Comparison of ENCODE assay signal across 12 cellular contexts in the genomic region with DNA sequence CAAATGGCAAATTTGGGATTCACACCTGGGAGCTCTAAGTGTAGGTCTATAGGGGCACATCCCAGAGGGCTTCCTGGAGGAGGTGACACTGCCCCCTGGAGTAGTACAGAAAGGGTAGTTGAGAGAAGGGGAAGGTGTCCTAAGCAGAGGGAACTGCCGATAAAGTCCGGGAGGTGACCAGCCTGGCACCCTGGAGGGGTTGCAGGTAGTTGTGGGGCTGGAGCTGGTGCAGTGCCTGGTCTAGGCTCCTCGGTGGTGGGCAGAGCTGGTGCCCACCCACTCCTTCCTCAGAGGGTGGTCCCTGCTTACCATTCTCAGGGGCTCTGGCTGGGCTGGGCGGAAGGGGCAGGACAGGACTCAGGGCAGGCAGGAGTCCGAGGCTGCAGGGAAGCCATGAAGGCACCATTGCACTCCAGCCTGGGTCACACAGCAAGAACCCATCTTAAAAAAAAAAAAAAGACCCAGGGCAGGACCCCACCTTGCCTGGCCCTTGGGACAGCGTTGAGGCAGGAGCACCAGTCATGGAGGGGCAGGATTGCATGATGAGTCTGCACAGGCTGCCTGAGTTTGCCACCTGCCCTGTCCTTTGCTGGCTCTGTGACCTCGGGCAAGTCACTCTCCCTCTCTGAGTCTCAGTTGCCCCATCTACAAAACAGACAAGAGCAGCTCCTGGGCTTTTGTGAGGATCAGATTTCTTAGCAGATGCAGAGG. TPM values are rescaled to one million over a fixed set of nuclear protein-coding genes. Genes with fewer than 3 reads are reported as not detected.
A peak's percentile ranks its signal among the peaks of the same experiment; 100 is the strongest.
DNase-seq lines count a peak whose midpoint lies in the region; ATAC-seq and TF ChIP-seq lines count a peak whose summit lies in the region.
"Had no signal": no experiment of that assay in that cellular context is flagged by ENCODE, and none has a peak within 500 bp of the region (broad histone marks: within the 10 kb centered on the region; RNA-seq: fewer than 3 reads in every experiment).

No MANE protein-coding gene starts in this region.

- H2AFZ ChIP-seq in ACC112 (ENCODE audit: low read length, unreplicated experiment): peak overlapping the region; percentile 52
- peak overlapping the region; percentile 66 for H2AFZ ChIP-seq in DND-41 (ENCODE audit: low read depth, low read length)

- ATAC-seq in DND-41 (ENCODE audit: insufficient read depth, low read depth): no peak
- ATAC-seq in activated CD8-positive, alpha-beta memory T cell treated with anti-CD3 and anti-CD28 coated beads, Interleukin-2, amount 10 ng/mL, durations not matched to agents 7 days and 5 days: peak; percentile 14
- ATAC-seq in GM18909 (IDR thresholded peaks at IDR 0.05; ENCODE audit: poor library complexity, unreplicated experiment): no peak

- no peaks in the 10 kb centered on the region for H3K9me3 Mint-ChIP-seq in activated CD8-positive, alpha-beta memory T cell treated with anti-CD3 and anti-CD28 coated beads, Interleukin-2, amount 10 ng/mL, durations not matched to agents 7 days and 5 days (ENCODE audit: low read depth)

- 0 out of 2 replicates have a peak overlapping the region, but pooled peaks have one; percentile 13 for H3K4me2 ChIP-seq in DND-41 (ENCODE audit: insufficient read depth, low read length)

- no peaks in the 10 kb centered on the region for H3K79me2 ChIP-seq in ACC112 (ENCODE audit: control insufficient read depth, insufficient read depth, low read length, unreplicated experiment)
- H3K79me2 ChIP-seq in DND-41 (ENCODE audit: insufficient read depth, low read length): no peaks in the 10 kb centered on the region

- H3K4me1 ChIP-seq in ACC112 (ENCODE audit: control insufficient read depth, insufficient read depth, low read length, unreplicated experiment): peaks cover 17% of the 10 kb centered on the region
- H3K4me1 ChIP-seq in DND-41 (ENCODE audit: insufficient read depth, low read length): peaks cover 40% of the 10 kb centered on the region
- H3K4me1 ChIP-seq in mesodermal cell (ENCODE audit: control insufficient read depth, insufficient read depth, low read length, poor library complexity, severe bottlenecking): peaks cover 9% of the 10 kb centered on the region
- H3K4me1 ChIP-seq: ascending aorta, Caco-2, right atrium auricular region had no signal

- peaks cover 42% of the 10 kb centered on the region for H3K4me1 Mint-ChIP-seq in activated CD8-positive, alpha-beta memory T cell treated with anti-CD3 and anti-CD28 coated beads, Interleukin-2, amount 10 ng/mL, durations not matched to agents 7 days and 5 days

- no peaks in the 10 kb centered on the region for H3K36me3 ChIP-seq in ACC112 (ENCODE audit: insufficient read depth, low read length)
- no peaks in the 10 kb centered on the region for H3K36me3 ChIP-seq in DND-41 (ENCODE audit: insufficient read depth, low read length)
- H3K36me3 ChIP-seq in mesodermal cell (ENCODE audit: control insufficient read depth, insufficient read depth, low read length): no peaks in the 10 kb centered on the region
- H3K36me3 ChIP-seq: ascending aorta, right atrium auricular region had no signal

- H3K9me3 ChIP-seq in DND-41 (ENCODE audit: insufficient read depth, low read length, severe bottlenecking): no peaks in the 10 kb centered on the region
- H3K9me3 ChIP-seq in mesodermal cell (ENCODE audit: control insufficient read depth, low read length): no peaks in the 10 kb centered on the region
- H3K9me3 ChIP-seq: ascending aorta, Caco-2, right atrium auricular region had no signal

- H3K4me3 Mint-ChIP-seq in activated CD8-positive, alpha-beta memory T cell treated with anti-CD3 and anti-CD28 coated beads, Interleukin-2, amount 10 ng/mL, durations not matched to agents 7 days and 5 days: no peak overlapping the region

- CTCF ChIA-PET in activated CD8-positive, alpha-beta memory T cell treated with anti-CD3 and anti-CD28 coated beads, Interleukin-2, amount 10 ng/mL, durations not matched to agents 7 days and 5 days (lab: Charles Lee): interaction anchor here (0.8 to 2.1 kb wide), 6 partner anchors 14 to 84 kb away, joined by 3 to 11 read pairs (median 3); no protein-coding TSS in a partner anchor

- H3K27me3 ChIP-seq in ACC112 (ENCODE audit: insufficient read depth, low read length) (no peaks in the 10 kb centered on the region), DND-41 (ENCODE audit: insufficient read depth, low read length, poor library complexity) (no peaks in the 10 kb centered on the region)
- H3K27me3 ChIP-seq: ascending aorta, right atrium auricular region had no signal

- no peak overlapping the region for H3K4me3 ChIP-seq in ACC112 (ENCODE audit: low read depth, low read length)
- no peak overlapping the region for H3K4me3 ChIP-seq in DND-41 (ENCODE audit: low read depth in 1 of 2, low read length in 2 of 2)
- H3K4me3 ChIP-seq in mesodermal cell (ENCODE audit: extremely low read depth, insufficient read depth, low read length, poor library complexity, severe bottlenecking): no peak overlapping the region
- H3K4me3 ChIP-seq: ascending aorta, right atrium auricular region had no signal

- H3K9ac ChIP-seq in DND-41 (ENCODE audit: low read depth, low read length): peak overlapping the region; percentile 33

- no peaks in the 10 kb centered on the region for H3K36me3 Mint-ChIP-seq in activated CD8-positive, alpha-beta memory T cell treated with anti-CD3 and anti-CD28 coated beads, Interleukin-2, amount 10 ng/mL, durations not matched to agents 7 days and 5 days

- no peaks in the 10 kb centered on the region for H3K27me3 Mint-ChIP-seq in activated CD8-positive, alpha-beta memory T cell treated with anti-CD3 and anti-CD28 coated beads, Interleukin-2, amount 10 ng/mL, durations not matched to agents 7 days and 5 days

- DNase-seq in DND-41 (no peak), NCI-H1092 (lab: John Stamatoyannopoulos, UW) (no peak), RPMI8226 (no peak), NCI-H2029 (lab: John Stamatoyannopoulos, UW) (no peak)
- peak; percentile 38 for DNase-seq in activated CD8-positive, alpha-beta memory T cell treated with anti-CD3 and anti-CD28 coated beads, Interleukin-2, amount 10 ng/mL, durations not matched to agents 7 days and 5 days
- DNase-seq: Caco-2 had no signal

- H3K27ac Mint-ChIP-seq in activated CD8-positive, alpha-beta memory T cell treated with anti-CD3 and anti-CD28 coated beads, Interleukin-2, amount 10 ng/mL, durations not matched to agents 7 days and 5 days: peak overlapping the region; percentile 80

- 79 to 84% methylated on average over 5 to 7 of the region's 7 CpGs for WGBS in mesodermal cell (ENCODE audit: insufficient coverage in 2 of 2), 2 experiments

- TF ChIP-seq CTCF in DND-41 (IDR thresholded peaks at IDR 0.05; ENCODE audit: borderline replicate concordance, extremely low read depth, low read length, poor library complexity, severe bottlenecking): no peak

- H3K27ac ChIP-seq in ACC112 (ENCODE audit: low read depth, low read length) (peak overlapping the region; percentile 77), DND-41 (ENCODE audit: low read length) (peak overlapping the region; percentile 67), mesodermal cell (ENCODE audit: low read depth, low read length, severe bottlenecking) (peak overlapping the region; percentile 81)
- H3K27ac ChIP-seq: ascending aorta, right atrium auricular region, RWPE1 had no signal

- no peaks in the 10 kb centered on the region for H4K20me1 ChIP-seq in DND-41 (ENCODE audit: insufficient read depth, low read length)

RNA-seq across cellular contexts. Expression of a gene that starts 43.8 kb away (rescaled TPM):
- total RNA-seq in activated CD8-positive, alpha-beta memory T cell treated with anti-CD3 and anti-CD28 coated beads, Interleukin-2, amount 10 ng/mL, durations not matched to agents 7 days and 5 days: 100 to 1,000 TPM; 200 to 236 TPM
- 2.8 TPM for polyA plus RNA-seq in mesodermal cell (2013, experiment 1 of 2)
- polyA plus RNA-seq in mesodermal cell (2013, experiment 2 of 2): 4.2 TPM

RNA-seq across cellular contexts. Expression of a gene that starts 54.0 kb away (rescaled TPM):
- total RNA-seq in activated CD8-positive, alpha-beta memory T cell treated with anti-CD3 and anti-CD28 coated beads, Interleukin-2, amount 10 ng/mL, durations not matched to agents 7 days and 5 days: 10 to 100 TPM; 22.1 to 27.6 TPM
- polyA plus RNA-seq in mesodermal cell (2013, experiment 1 of 2): 41.2 TPM
- polyA plus RNA-seq in mesodermal cell (2013, experiment 2 of 2): 33.3 TPM
